In the genomic region with DNA sequence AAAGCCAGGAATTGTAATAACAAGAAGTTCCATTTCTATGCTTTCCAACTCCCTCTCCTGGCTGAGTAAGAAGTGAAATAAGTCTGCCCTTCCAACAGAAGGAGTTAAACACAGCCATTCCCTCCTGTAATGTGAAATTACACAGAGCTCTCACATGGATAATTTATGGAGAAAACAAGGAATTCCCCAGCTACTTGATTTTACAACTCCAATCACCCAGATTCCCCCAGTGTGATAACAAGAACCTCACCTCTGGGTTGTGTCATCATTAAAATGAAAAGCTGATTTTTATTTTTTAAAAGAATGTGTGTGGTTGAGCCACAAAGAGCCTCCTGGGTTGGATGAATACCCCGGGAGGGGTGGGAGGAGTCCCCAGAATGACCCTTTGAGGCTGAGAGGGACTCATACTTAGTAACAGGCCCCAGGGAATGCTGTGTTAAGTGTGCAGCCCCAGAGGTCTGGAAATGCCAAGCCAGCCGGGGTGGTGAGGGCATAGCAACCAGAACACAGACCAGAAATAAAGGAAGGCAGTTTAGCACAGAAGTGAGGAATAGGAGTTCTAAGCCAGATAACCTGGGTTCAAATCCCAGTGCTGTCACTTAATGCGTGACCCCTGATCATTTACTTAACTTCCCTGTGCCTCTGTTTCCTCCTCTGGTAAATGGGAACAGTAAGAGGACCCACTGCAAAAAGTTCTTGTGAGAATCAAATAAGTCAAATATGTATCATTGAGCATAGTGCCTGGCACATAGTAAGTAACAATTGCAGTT, we compare ENCODE assay signal across 1 cellular context.
TF ChIP-seq lines count a peak whose summit lies in the region.

No MANE protein-coding gene starts in this region.

TF ChIP-seq in endothelial cell of umbilical vein, 7 proteins besides CTCF, POLR2A, EP300 and RAD21:
- no peak for TF ChIP-seq EZH2 (IDR thresholded peaks at IDR 0.05; ENCODE audit: borderline replicate concordance, low read depth, low read length, severe bottlenecking)
